In genomic region chr7:36366649-36367560, GRCh38 we compare ENCODE assay signal across 8 cellular contexts. TPM values are rescaled to one million over a fixed set of nuclear protein-coding genes. Genes with fewer than 3 reads are reported as not detected.
DNase-seq lines count a peak whose midpoint lies in the region; ATAC-seq, FAIRE-seq and TF ChIP-seq lines count a peak whose summit lies in the region.

No MANE protein-coding gene starts in this region.

- FAIRE-seq in endothelial cell of umbilical vein (lab: Jason Lieb, UNC) = peak; percentile 85

- no peaks in the 10 kb centered on the region for H3K9me3 ChIP-seq in endothelial cell of umbilical vein (replicated peaks; ENCODE audit: control insufficient read depth, insufficient read depth, low read length)

- H3K4me3 Mint-ChIP-seq in mesothelial cell of epicardium = peak overlapping the region; percentile 93

- peak; percentile 99 for ATAC-seq in GM21423 (IDR thresholded peaks at IDR 0.05; ENCODE audit: unreplicated experiment)

- DNase-seq in COR-L47 (lab: John Stamatoyannopoulos, UW) = peak; percentile 94
- peak in 73 of 76 experiments; percentile 16 to 90 (median 74) for DNase-seq in HUDEP-2 (lab: John Stamatoyannopoulos, UW; ENCODE audit: unreplicated experiment in 76 of 76)
- DNase-seq in NOMO-1 treated with dmso at 0.1 percent for 144 hours (lab: John Stamatoyannopoulos, UW; ENCODE audit: unreplicated experiment) = peak; percentile 87
- peak; percentile 94 for DNase-seq in activated CD8-positive, alpha-beta memory T cell treated with anti-CD3 and anti-CD28 coated beads, Interleukin-2, amount 50 U/mL, for 4 hours
- peak; percentile 90 for DNase-seq in endothelial cell of umbilical vein (ENCODE audit: low read depth, low spot score)
- DNase-seq in mesothelial cell of epicardium (ENCODE audit: low spot score in 2 of 2, unreplicated experiment in 2 of 2) = peak; percentile 89 to 96
- DNase-seq in stimulated activated CD8-positive, alpha-beta memory T cell treated with anti-CD3 and anti-CD28 coated beads, Interleukin-15, amount 100 ng/mL, for 24 hours (ENCODE audit: low read depth) = peak; percentile 86

- H3K36me3 Mint-ChIP-seq in mesothelial cell of epicardium = no peaks in the 10 kb centered on the region

- peaks cover 13 to 23% of the 10 kb centered on the region in 2 experiments for H3K27me3 ChIP-seq in endothelial cell of umbilical vein (ENCODE audit: control insufficient read depth in 2 of 2, insufficient read depth in 2 of 2, low read length in 2 of 2)

- intact Hi-C loops in endothelial cell of umbilical vein (cut with micrococcal nuclease) = loop anchor here (1.0 kb wide), 1 partner anchor 22 kb away; the partner anchor contains the start of gene ANLN

- peak; percentile 92 to 94 for TF ChIP-seq CTCF in endothelial cell of umbilical vein (IDR thresholded peaks at IDR 0.05; ENCODE audit: extremely low read depth in 1 of 2, insufficient read depth in 1 of 2, low read depth in 1 of 2, low read length in 2 of 2)
- TF ChIP-seq CTCF in mesothelial cell of epicardium (IDR thresholded peaks at IDR 0.05; ENCODE audit: unreplicated experiment) = peak; percentile 89

- no peaks in the 10 kb centered on the region for H3K9me3 Mint-ChIP-seq in mesothelial cell of epicardium

- H3K9me1 ChIP-seq in endothelial cell of umbilical vein (replicated peaks; ENCODE audit: control insufficient read depth, extremely low read depth, insufficient read depth, low read length) = no peaks in the 10 kb centered on the region

- no peaks in the 10 kb centered on the region for H3K79me2 ChIP-seq in endothelial cell of umbilical vein (ENCODE audit: control insufficient read depth, insufficient read depth, low read length)

- H3K4me2 ChIP-seq in endothelial cell of umbilical vein (ENCODE audit: insufficient read depth, low read length) = peak overlapping the region; percentile 88

- CTCF ChIA-PET in endothelial cell of umbilical vein (lab: Charles Lee) = interaction anchor here (0.6 to 3.1 kb wide), 10 partner anchors 9 to 74 kb away, joined by 3 to 26 read pairs (median 4); partner anchors contain the start of gene ANLN

- H3K4me1 ChIP-seq in endothelial cell of umbilical vein (ENCODE audit: control insufficient read depth, extremely low read depth, insufficient read depth, low read length) = no peaks in the 10 kb centered on the region

- H3K27ac ChIP-seq in endothelial cell of umbilical vein (ENCODE audit: insufficient read depth, low read depth, low read length) = no peak overlapping the region

- dilution Hi-C loops in endothelial cell of umbilical vein (cut with MboI; ENCODE audit: extremely low pct_ligation_motif_present, low sequenced_read_pairs) = no loop called here

- peak overlapping the region; percentile 75 for H3K27ac Mint-ChIP-seq in mesothelial cell of epicardium

- H3K27me3 Mint-ChIP-seq in mesothelial cell of epicardium (ENCODE audit: low read depth) = peaks cover 27% of the 10 kb centered on the region

- BruUV-seq in endothelial cell of umbilical vein (replicated peaks; lab: Mats Ljungman, UMichigan) = no TSS peak

- H3K4me1 Mint-ChIP-seq in mesothelial cell of epicardium = peaks cover 2% of the 10 kb centered on the region

- TF ChIP-seq POLR2A in endothelial cell of umbilical vein (IDR thresholded peaks at IDR 0.05; ENCODE audit: low read depth, low read length) = no peak

- H2AFZ ChIP-seq in endothelial cell of umbilical vein (ENCODE audit: low read depth, low read length) = peak overlapping the region; percentile 98

- H3K36me3 ChIP-seq in endothelial cell of umbilical vein (ENCODE audit: control insufficient read depth in 2 of 2, extremely low read depth in 1 of 2, insufficient read depth in 2 of 2, low read length in 2 of 2) = no peaks in the 10 kb centered on the region

- no peaks in the 10 kb centered on the region for H4K20me1 ChIP-seq in endothelial cell of umbilical vein (replicated peaks; ENCODE audit: control insufficient read depth, extremely low read depth, insufficient read depth, low read length)

- H3K4me3 ChIP-seq in endothelial cell of umbilical vein (replicated peaks in 1 of 3; ENCODE audit: insufficient read depth in 1 of 3, low read depth in 1 of 3, low read length in 3 of 3) = peak overlapping the region; percentile 47 to 76 (median 68)

- POLR2A ChIA-PET in endothelial cell of umbilical vein (lab: Charles Lee) = interaction anchor here (0.6 kb wide), 1 partner anchor 20 kb away, joined by 3 read pairs; no protein-coding TSS in a partner anchor

- H3K9ac ChIP-seq in endothelial cell of umbilical vein (replicated peaks; ENCODE audit: extremely low read depth, insufficient read depth, low read length) = peak overlapping the region; percentile 28

TF ChIP-seq in endothelial cell of umbilical vein, 7 proteins besides CTCF, POLR2A, EP300 and RAD21:
- no peak for TF ChIP-seq FOS (IDR thresholded peaks at IDR 0.05; ENCODE audit: borderline replicate concordance, insufficient read depth, low read length)
- TF ChIP-seq MAX (IDR thresholded peaks at IDR 0.05; ENCODE audit: insufficient read depth, insufficient read length) = no peak
- peak; percentile 32 for TF ChIP-seq POLR2AphosphoS5 (IDR thresholded peaks at IDR 0.05; ENCODE audit: insufficient read depth, low read depth, low read length)
- peak; percentile 39 for TF ChIP-seq EZH2 (IDR thresholded peaks at IDR 0.05; ENCODE audit: borderline replicate concordance, low read depth, low read length, severe bottlenecking)
- TF ChIP-seq GATA2 (IDR thresholded peaks at IDR 0.05; ENCODE audit: insufficient read depth, insufficient read length, low read depth, low read length) = no peak
- no peak for TF ChIP-seq JUN (IDR thresholded peaks at IDR 0.05; ENCODE audit: borderline replicate concordance, insufficient read depth, insufficient read length, low read depth)

RNA-seq across cellular contexts. Expression of gene ANLN, which starts 22.8 kb away (rescaled TPM):
- total RNA-seq in endothelial cell of umbilical vein (112 and 119 TPM in 2 replicates), mesothelial cell of epicardium (30.0 to 31.2 TPM (median 30.5 TPM) in 3 replicates)
- polyA plus RNA-seq in endothelial cell of umbilical vein = 16.9 and 28.5 TPM in 2 replicates
- polyA plus RNA-seq in endothelial cell of umbilical vein (2011; cell fraction: cytosol; rRNA removed) = 16.7 and 20.4 TPM in 2 replicates
- 150 and 223 TPM in 2 replicates for polyA plus RNA-seq in endothelial cell of umbilical vein (2011; cell fraction: nucleus; rRNA removed)
- polyA plus RNA-seq in endothelial cell of umbilical vein (2012) = 27.7 and 72.5 TPM in 2 replicates
- polyA minus RNA-seq in endothelial cell of umbilical vein = 125 and 142 TPM in 2 replicates
- 86.0 TPM for polyA minus RNA-seq in endothelial cell of umbilical vein (2011; cell fraction: cytosol; rRNA and poly(A)+ RNA removed)
- polyA minus RNA-seq in endothelial cell of umbilical vein (2011; cell fraction: nucleus; rRNA and poly(A)+ RNA removed) = 205 and 464 TPM in 2 replicates
